Comparison of ENCODE assay signal across 8 cellular contexts in the genomic region with DNA sequence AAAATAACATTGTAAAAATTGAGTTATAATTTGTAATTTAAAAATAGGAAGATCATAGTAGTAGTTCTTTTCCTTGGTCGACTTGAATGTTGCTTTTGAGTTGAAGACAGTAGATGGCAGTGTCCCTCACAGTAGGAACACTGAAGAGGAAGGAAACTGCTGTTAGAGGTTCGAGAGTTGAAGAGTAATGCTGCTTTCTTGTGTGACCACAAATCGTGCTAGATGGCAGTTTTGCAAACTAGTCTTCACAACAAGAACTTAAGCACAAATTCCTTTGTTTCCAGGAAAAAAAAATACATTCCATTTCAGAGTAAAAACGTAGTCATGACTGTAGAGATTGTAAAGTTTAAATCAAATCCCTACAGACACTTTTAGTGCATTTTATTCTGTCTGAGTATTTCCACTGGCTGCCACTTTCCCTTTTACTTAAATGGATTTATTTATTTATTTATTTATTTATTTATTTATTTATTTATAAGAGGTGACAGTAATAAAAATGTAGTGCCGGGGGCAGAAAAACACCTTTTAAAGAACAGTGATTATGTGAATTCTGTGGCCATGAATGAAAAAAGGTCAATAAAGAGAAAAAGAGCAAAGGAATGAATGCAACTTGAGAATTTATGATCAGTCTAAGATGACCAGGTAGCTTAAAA. TPM values are rescaled to one million over a fixed set of nuclear protein-coding genes. Genes with fewer than 3 reads are reported as not detected.
DNase-seq lines count a peak whose midpoint lies in the region; ATAC-seq and TF ChIP-seq lines count a peak whose summit lies in the region.

No MANE protein-coding gene starts in this region.

- no peak overlapping the region for H3K23ac ChIP-seq in mesenchymal stem cell (ENCODE audit: low read length in 2 of 2)

- peak overlapping the region; percentile 67 for H3K9ac ChIP-seq in mesenchymal stem cell (ENCODE audit: low read length)

- no peaks in the 10 kb centered on the region for H3K9me3 ChIP-seq in mesenchymal stem cell (ENCODE audit: control insufficient read depth, low read length)

- H3K4me1 ChIP-seq in mesenchymal stem cell (ENCODE audit: control insufficient read depth, insufficient read depth, low read depth, low read length), result no peaks in the 10 kb centered on the region

- no peak overlapping the region for H4K8ac ChIP-seq in mesenchymal stem cell (ENCODE audit: low read length)

- no peak overlapping the region for H3K27ac ChIP-seq in mesenchymal stem cell (ENCODE audit: low read length, poor library complexity, severe bottlenecking)

- no peak overlapping the region for H3K14ac ChIP-seq in mesenchymal stem cell (ENCODE audit: low read length in 2 of 2)

- H3K36me3 ChIP-seq in mesenchymal stem cell (ENCODE audit: control insufficient read depth in 1 of 2, insufficient read depth in 2 of 2, low read depth in 1 of 2, low read length in 2 of 2), result peaks cover 18 to 80% of the 10 kb centered on the region in 2 experiments

- no peak overlapping the region for H3K18ac ChIP-seq in mesenchymal stem cell (ENCODE audit: low read depth in 1 of 2, low read length in 2 of 2)

- no peak overlapping the region for H3K4ac ChIP-seq in mesenchymal stem cell (ENCODE audit: low read depth in 1 of 2, low read length in 2 of 2)

- no peak overlapping the region for H2AK5ac ChIP-seq in mesenchymal stem cell (ENCODE audit: low read length, severe bottlenecking)

- H2AFZ ChIP-seq in mesenchymal stem cell (ENCODE audit: low read depth, low read length), result no peak overlapping the region

- H3K79me1 ChIP-seq in mesenchymal stem cell (replicated peaks; ENCODE audit: low read length, poor library complexity, severe bottlenecking), result peaks cover 31% of the 10 kb centered on the region

- H3K4me2 ChIP-seq in mesenchymal stem cell (ENCODE audit: low read length, poor library complexity, severe bottlenecking), result no peak overlapping the region

- TF ChIP-seq CTCF in omental fat pad (IDR thresholded peaks at IDR 0.05), result no peak

- no peak overlapping the region for H3K4me3 ChIP-seq in mesenchymal stem cell (ENCODE audit: insufficient read depth in 1 of 2, low read depth in 1 of 2, low read length in 2 of 2)

- no peak for ATAC-seq in omental fat pad (ENCODE audit: low FRiP score)
- no peak for ATAC-seq in GM18498 (IDR thresholded peaks at IDR 0.05; ENCODE audit: unreplicated experiment)

- no peaks in the 10 kb centered on the region for H3K27me3 ChIP-seq in mesenchymal stem cell (ENCODE audit: control insufficient read depth in 1 of 2, insufficient read depth in 1 of 2, low read length in 2 of 2)

- H4K91ac ChIP-seq in mesenchymal stem cell (ENCODE audit: low read length), result no peak overlapping the region

- no peak overlapping the region for H2BK5ac ChIP-seq in mesenchymal stem cell (ENCODE audit: low read depth, low read length, poor library complexity, severe bottlenecking)

- WGBS in mesenchymal stem cell, result 45% methylated on average over 2 of the region's 5 CpGs

- peak; percentile 42 for DNase-seq in DMS53 (lab: John Stamatoyannopoulos, UW)
- DNase-seq in DMS53 treated with DMSO at 0.1 percent for 48 hours (lab: John Stamatoyannopoulos, UW; ENCODE audit: unreplicated experiment), result no peak
- DNase-seq in HT1080 (ENCODE audit: low read depth), result peak; percentile 62
- DNase-seq in SHP77 (lab: John Stamatoyannopoulos, UW), result peak; percentile 29 to 48
- DNase-seq in dermis microvascular lymphatic vessel endothelial cell (ENCODE audit: low read depth in 2 of 2), result peak; percentile 49 to 88
- DNase-seq in mesenchymal stem cell, result peak; percentile 92
- DNase-seq in omental fat pad (ENCODE audit: low spot score), result no peak

- H2BK12ac ChIP-seq in mesenchymal stem cell (ENCODE audit: low read length in 2 of 2), result no peak overlapping the region

- H2BK120ac ChIP-seq in mesenchymal stem cell (ENCODE audit: low read depth, low read length), result no peak overlapping the region

- no peak overlapping the region for H2BK15ac ChIP-seq in mesenchymal stem cell (ENCODE audit: low read depth, poor library complexity, severe bottlenecking)

RNA-seq across cellular contexts. Expression of a gene that starts 54.6 kb away (rescaled TPM):
- 27.4 and 28.5 TPM in 2 replicates for total RNA-seq in HT1080 (2014; rRNA removed; shearing (Covaris generic))
- 15.0 and 16.4 TPM in 2 replicates for polyA plus RNA-seq in HT1080 (2015; cell fraction: cytosol; rRNA removed)
- polyA plus RNA-seq in HT1080 (2015; cell fraction: nucleus; rRNA removed), result 20.6 and 22.8 TPM in 2 replicates
- total RNA-seq in dermis microvascular lymphatic vessel endothelial cell (40.3 and 75.5 TPM in 2 replicates), omental fat pad (10 to 100 TPM; 31.3 to 44.9 (median 35.6) TPM)
- 28.6 TPM for polyA plus RNA-seq in mesenchymal stem cell (2013, experiment 1 of 2)
- 31.0 TPM for polyA plus RNA-seq in mesenchymal stem cell (2013, experiment 2 of 2)

Comparison
In these comparisons a context has a peak if more than half of its experiments do, and no peak if none do; other contexts are left out.
1. DNase-seq: peak in DMS53 (single experiment), HT1080 (single experiment), SHP77 (2 of 2), dermis microvascular lymphatic vessel endothelial cell (2 of 2) and mesenchymal stem cell (single experiment); none in DMS53 treated with DMSO at 0.1 percent for 48 hours (single experiment) and omental fat pad (single experiment).